ENCODE assay signal across 19 cellular contexts in the genomic region with DNA sequence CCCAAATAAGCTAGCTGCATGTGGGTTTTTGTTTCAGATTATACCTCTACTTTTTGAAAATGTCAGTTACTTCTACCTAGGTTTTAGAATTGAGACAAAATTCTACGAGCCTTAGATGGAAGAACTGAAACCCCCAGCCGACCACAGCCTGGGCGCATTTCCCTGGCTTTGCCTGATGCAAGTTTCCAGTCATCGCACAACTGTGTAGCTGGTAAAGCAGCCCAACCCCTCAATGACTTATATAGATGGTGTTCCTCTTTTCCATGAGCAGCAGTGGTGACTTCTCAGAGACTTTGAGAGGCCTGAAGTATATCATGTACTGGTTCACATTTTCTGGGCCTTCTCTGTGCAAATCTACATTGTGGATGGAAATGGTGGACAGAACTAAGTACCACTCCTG.
DNase-seq lines count a peak whose midpoint lies in the region; ATAC-seq and TF ChIP-seq lines count a peak whose summit lies in the region.
"Had no signal": no experiment of that assay in that cellular context is flagged by ENCODE, and none has a peak within 500 bp of the region (broad histone marks: within the 10 kb centered on the region; RNA-seq: fewer than 3 reads in every experiment).

No MANE protein-coding gene starts in this region.

- H3K4me1 Mint-ChIP-seq in osteocyte (ENCODE audit: unreplicated experiment) = no peaks in the 10 kb centered on the region
- H3K4me1 Mint-ChIP-seq in activated T-cell treated with anti-CD3 and anti-CD28 coated beads, Interleukin-2, amount 50 U/mL, for 24 hours (ENCODE audit: low read depth) = no peaks in the 10 kb centered on the region
- H3K4me1 Mint-ChIP-seq: CD4-positive, alpha-beta memory T cell; GM23338 had no signal

- H3K27ac Mint-ChIP-seq in osteocyte (ENCODE audit: unreplicated experiment) = no peak overlapping the region
- no peak overlapping the region for H3K27ac Mint-ChIP-seq in activated T-cell treated with anti-CD3 and anti-CD28 coated beads, Interleukin-2, amount 50 U/mL, for 24 hours
- H3K27ac Mint-ChIP-seq: GM23338 had no signal

- H2BK120ac ChIP-seq in neuronal stem cell (ENCODE audit: low read depth, low read length) = no peak overlapping the region

- no peaks in the 10 kb centered on the region for H3K79me2 ChIP-seq in OCI-LY3 (ENCODE audit: low read length)

- no peak overlapping the region for H3K4me3 ChIP-seq in BLaER1 treated with 17β-estradiol and CSF1 and Interleukin-3, amounts not matched to agents 10 nM and 100 nM
- H3K4me3 ChIP-seq in OCI-LY3 (ENCODE audit: low read length) (peak overlapping the region; percentile 11; the same call in 1 of the 2 replicates), neuronal stem cell (ENCODE audit: low read length in 2 of 2) (no peak overlapping the region)
- H3K4me3 ChIP-seq: GM23338 had no signal

- H4K91ac ChIP-seq in neuronal stem cell (ENCODE audit: low read depth, low read length, poor library complexity) = no peak overlapping the region

- H2AK5ac ChIP-seq in neuronal stem cell (ENCODE audit: low read depth, low read length) = no peak overlapping the region

- H3K14ac ChIP-seq in neuronal stem cell (ENCODE audit: low read length) = no peak overlapping the region

- no peaks in the 10 kb centered on the region for H3K36me3 Mint-ChIP-seq in osteocyte (ENCODE audit: unreplicated experiment)
- H3K36me3 Mint-ChIP-seq in activated T-cell treated with anti-CD3 and anti-CD28 coated beads, Interleukin-2, amount 50 U/mL, for 24 hours (ENCODE audit: low read depth) = no peaks in the 10 kb centered on the region
- H3K36me3 Mint-ChIP-seq: CD4-positive, alpha-beta memory T cell had no signal

- peak overlapping the region in 5 of 11 experiments; percentile 8 to 69 (median 54); a peak in 7 of 22 replicates for H3K27ac ChIP-seq in BLaER1 treated with 17β-estradiol and CSF1 and Interleukin-3, amounts not matched to agents 10 nM and 100 nM
- H3K27ac ChIP-seq in OCI-LY3 (ENCODE audit: low read length) (peak overlapping the region; percentile 68), neuronal stem cell (replicated peaks; ENCODE audit: low read length) (no peak overlapping the region)

- peak; percentile 71 for DNase-seq in osteocyte (ENCODE audit: extremely low spot score, unreplicated experiment)
- no peak for DNase-seq in activated T-cell treated with anti-CD3 and anti-CD28 coated beads, Interleukin-2, amount 50 U/mL, for 24 hours
- DNase-seq in neuronal stem cell (ENCODE audit: low spot score) = no peak
- DNase-seq: CD4-positive, alpha-beta memory T cell; DMS79; NCI-H1105 treated with DMSO at 0.1 percent for 48 hours; NCI-H1694 treated with DMSO at 0.1 percent for 48 hours; NCI-H2107; NCI-H2227 treated with DMSO at 0.1 percent for 48 hours; NCI-H524 treated with DMSO at 0.1 percent for 48 hours; RPMI8226 had no signal

- H3K4ac ChIP-seq in neuronal stem cell (ENCODE audit: low read length) = no peak overlapping the region

- no peak overlapping the region for H2BK12ac ChIP-seq in neuronal stem cell (ENCODE audit: low read length)

- no peak overlapping the region for H3K23ac ChIP-seq in neuronal stem cell (ENCODE audit: low read depth, low read length, poor library complexity)

- TF ChIP-seq CTCF in OCI-LY3 (IDR thresholded peaks at IDR 0.05; ENCODE audit: low read depth, low read length) = no peak
- TF ChIP-seq CTCF in osteocyte (IDR thresholded peaks at IDR 0.05) = no peak

- H3K9me3 Mint-ChIP-seq in osteocyte (ENCODE audit: unreplicated experiment) = peaks cover 40% of the 10 kb centered on the region
- no peaks in the 10 kb centered on the region for H3K9me3 Mint-ChIP-seq in activated T-cell treated with anti-CD3 and anti-CD28 coated beads, Interleukin-2, amount 50 U/mL, for 24 hours

- no peak overlapping the region for H2BK15ac ChIP-seq in neuronal stem cell (ENCODE audit: low read length)

- peaks cover 14 to 23% (median 17%) of the 10 kb centered on the region in 10 experiments; a peak in 18 of 20 replicates for H3K4me1 ChIP-seq in BLaER1 treated with 17β-estradiol and CSF1 and Interleukin-3, amounts not matched to agents 10 nM and 100 nM
- H3K4me1 ChIP-seq in OCI-LY3 (ENCODE audit: low read length) (peaks cover 27% of the 10 kb centered on the region), neuronal stem cell (ENCODE audit: control insufficient read depth in 2 of 2, insufficient read depth in 1 of 2, low read depth in 1 of 2, low read length in 2 of 2) (no peaks in the 10 kb centered on the region)

- peak overlapping the region; percentile 26 to 70 (median 46) for H3K4me2 ChIP-seq in BLaER1 treated with 17β-estradiol and CSF1 and Interleukin-3, amounts not matched to agents 10 nM and 100 nM
- H3K4me2 ChIP-seq in OCI-LY3 (ENCODE audit: low read length) (peak overlapping the region; percentile 63), neuronal stem cell (ENCODE audit: insufficient read depth, low read length, poor library complexity, severe bottlenecking) (no peak overlapping the region)
- H3K4me2 ChIP-seq: GM23338 had no signal

- H3K18ac ChIP-seq in neuronal stem cell (ENCODE audit: low read length) = no peak overlapping the region

- no peaks in the 10 kb centered on the region for H3K36me3 ChIP-seq in BLaER1 treated with 17β-estradiol and CSF1 and Interleukin-3, amounts not matched to agents 10 nM and 100 nM
- peaks cover 3% of the 10 kb centered on the region for H3K36me3 ChIP-seq in OCI-LY3 (replicated peaks; ENCODE audit: low read depth, low read length)
- no peaks in the 10 kb centered on the region for H3K36me3 ChIP-seq in neuronal stem cell (replicated peaks in 1 of 2; ENCODE audit: control insufficient read depth in 2 of 2, insufficient read depth in 2 of 2, low read length in 2 of 2)

- H3K27me3 Mint-ChIP-seq in osteocyte (ENCODE audit: unreplicated experiment) = no peaks in the 10 kb centered on the region
- H3K27me3 Mint-ChIP-seq in activated T-cell treated with anti-CD3 and anti-CD28 coated beads, Interleukin-2, amount 50 U/mL, for 24 hours = no peaks in the 10 kb centered on the region
- H3K27me3 Mint-ChIP-seq: CD4-positive, alpha-beta memory T cell had no signal

- peak; percentile 65 for ATAC-seq in HG02870 (IDR thresholded peaks at IDR 0.05; ENCODE audit: unreplicated experiment)
- no peak for ATAC-seq in GM21526 (IDR thresholded peaks at IDR 0.05; ENCODE audit: low FRiP score, unreplicated experiment)
- no peak for ATAC-seq in HG03469 (IDR thresholded peaks at IDR 0.05; ENCODE audit: unreplicated experiment)
- ATAC-seq: GM23338, HCT116, HepG2 had no signal

- H2AFZ ChIP-seq in OCI-LY3 (ENCODE audit: low read depth, low read length) (no peak overlapping the region; the same call in 1 of the 2 replicates), neuronal stem cell (ENCODE audit: low read length) (no peak overlapping the region)
- H2AFZ ChIP-seq: GM23338 had no signal

- H3K27me3 ChIP-seq in BLaER1 treated with 17β-estradiol and CSF1 and Interleukin-3, amounts not matched to agents 10 nM and 100 nM = no peaks in the 10 kb centered on the region
- no peaks in the 10 kb centered on the region for H3K27me3 ChIP-seq in OCI-LY3 (ENCODE audit: low read depth, low read length)
- no peaks in the 10 kb centered on the region for H3K27me3 ChIP-seq in neuronal stem cell (ENCODE audit: control insufficient read depth in 3 of 3, insufficient read depth in 3 of 3, low read depth in 1 of 3, low read length in 3 of 3)

- no CpG with 5 or more reads among the region's 4 CpGs for WGBS in neuronal stem cell (ENCODE audit: extremely low coverage in 2 of 2, insufficient read length in 2 of 2, insufficient replicate concordance in 1 of 2), 2 donors

- no peak overlapping the region for H3K4me3 Mint-ChIP-seq in osteocyte (ENCODE audit: unreplicated experiment)
- no peak overlapping the region for H3K4me3 Mint-ChIP-seq in activated T-cell treated with anti-CD3 and anti-CD28 coated beads, Interleukin-2, amount 50 U/mL, for 24 hours
- H3K4me3 Mint-ChIP-seq: CD4-positive, alpha-beta memory T cell; GM23338 had no signal

- no peak overlapping the region for H3K9ac ChIP-seq in BLaER1 treated with 17β-estradiol and CSF1 and Interleukin-3, amounts not matched to agents 10 nM and 100 nM
- H3K9ac ChIP-seq in OCI-LY3 (ENCODE audit: low read length) (peak overlapping the region; percentile 19; the same call in 1 of the 2 replicates), neuronal stem cell (ENCODE audit: low read depth, low read length, poor library complexity) (no peak overlapping the region)

- no peaks in the 10 kb centered on the region for H3K79me1 ChIP-seq in neuronal stem cell (ENCODE audit: low read depth, low read length)

- H3K9me3 ChIP-seq in BLaER1 treated with 17β-estradiol and CSF1 and Interleukin-3, amounts not matched to agents 10 nM and 100 nM (replicated peaks in 1 of 11) = peaks cover 0 to 25% (median 15%) of the 10 kb centered on the region in 11 experiments; a peak in 15 of 22 replicates
- H3K9me3 ChIP-seq in OCI-LY3 (ENCODE audit: insufficient read depth, low read length) (no peaks in the 10 kb centered on the region), neuronal stem cell (replicated peaks in 1 of 2; ENCODE audit: control insufficient read depth in 2 of 2, insufficient read depth in 1 of 2, low read depth in 1 of 2, low read length in 2 of 2) (peaks cover 0 to 5% of the 10 kb centered on the region in 2 donors)

- no peaks in the 10 kb centered on the region for H4K20me1 ChIP-seq in BLaER1 treated with 17β-estradiol and CSF1 and Interleukin-3, amounts not matched to agents 10 nM and 100 nM
- H4K20me1 ChIP-seq in OCI-LY3 (ENCODE audit: insufficient read depth, low read length) = no peaks in the 10 kb centered on the region

- H2BK5ac ChIP-seq in neuronal stem cell (ENCODE audit: low read length) = no peak overlapping the region

- H4K8ac ChIP-seq in neuronal stem cell (ENCODE audit: low read depth, low read length) = no peak overlapping the region
